19 cellular contexts compared by ENCODE assay signal in the genomic region with DNA sequence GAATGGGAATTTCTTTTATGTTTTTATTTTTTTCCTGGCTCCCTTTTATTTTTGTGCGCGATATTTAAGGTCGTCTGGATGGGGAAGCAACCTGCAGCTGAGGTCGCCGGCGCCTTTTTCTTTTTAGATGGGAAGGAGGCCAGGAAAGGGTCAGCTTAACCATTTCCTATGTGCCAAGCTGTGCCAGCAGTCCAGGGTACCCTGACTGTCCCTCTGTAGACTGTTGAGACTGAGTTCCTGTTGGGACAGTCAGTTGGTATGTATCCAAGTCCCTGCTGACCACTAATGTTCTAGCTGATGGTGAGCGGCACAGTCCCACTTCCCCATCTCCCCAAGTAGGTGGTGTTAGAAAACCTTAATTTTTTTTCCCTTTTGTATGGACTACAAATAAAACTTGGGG. TPM values are rescaled to one million over a fixed set of nuclear protein-coding genes. Genes with fewer than 3 reads are reported as not detected.
DNase-seq lines count a peak whose midpoint lies in the region; ATAC-seq, FAIRE-seq and TF ChIP-seq lines count a peak whose summit lies in the region.
"Had no signal": no experiment of that assay in that cellular context is flagged by ENCODE, and none has a peak within 500 bp of the region (broad histone marks: within the 10 kb centered on the region; RNA-seq: fewer than 3 reads in every experiment).

No MANE protein-coding gene starts in this region.

- no peak for FAIRE-seq in HepG2 (lab: Jason Lieb, UNC)
- FAIRE-seq: GM12878, K562 had no signal

- H3K27ac ChIP-seq in mammary epithelial cell (ENCODE audit: insufficient read depth, low read depth, low read length) (no peak overlapping the region), HepG2 (ENCODE audit: extremely low read length, insufficient read depth, low read length) (no peak overlapping the region)
- H3K27ac ChIP-seq: SJSA1 had no signal

- H3K9ac ChIP-seq in mammary epithelial cell (ENCODE audit: insufficient read depth, low read length) (no peak overlapping the region), HepG2 (ENCODE audit: insufficient read depth, low read depth, low read length) (no peak overlapping the region)

- H3K9me3 Mint-ChIP-seq in stimulated activated naive B cell treated with anti-CD40 and anti-IgM and Interleukin-4, amounts not matched to agents 10 μg/mL and 1 μg/mL and 100 μg/mL, for 72 hours = no peaks in the 10 kb centered on the region
- H3K9me3 Mint-ChIP-seq: CD8-positive, alpha-beta memory T cell had no signal

- H3K79me2 ChIP-seq in mammary epithelial cell (ENCODE audit: insufficient read depth, low read length) (peaks cover 100% of the 10 kb centered on the region), HepG2 (ENCODE audit: insufficient read depth, low read length) (peaks cover 95% of the 10 kb centered on the region)

- TF ChIP-seq RAD21 in HepG2 (CRISPR knock-in tag; IDR thresholded peaks at IDR 0.05) = no peak

- in situ Hi-C loops in mammary epithelial cell (cut with MboI; ENCODE audit: low sequenced_read_pairs in 2 of 2) = no loop called here
- in situ Hi-C loops in HepG2 (cut with HindIII; ENCODE audit: extremely low pct_ligation_motif_present, low pct_unique_long_range_greater_than_20kb) = no loop called here

- H3K4me3 ChIP-seq in mammary epithelial cell (replicated peaks in 1 of 3; ENCODE audit: insufficient read depth in 1 of 3, low read depth in 2 of 3, low read length in 3 of 3) (no peak overlapping the region), HepG2 (replicated peaks in 1 of 3; ENCODE audit: insufficient read depth in 1 of 3, low read depth in 2 of 3, low read length in 3 of 3) (no peak overlapping the region)
- H3K4me3 ChIP-seq: GM12878, K562, SJSA1 had no signal

- TF ChIP-seq EP300 in HepG2 (IDR thresholded peaks at IDR 0.05; ENCODE audit: low read depth in 2 of 2, low read length in 2 of 2) (no peak), HepG2 (CRISPR knock-in tag; IDR thresholded peaks at IDR 0.05; ENCODE audit: borderline replicate concordance) (no peak)

- H3K4me1 Mint-ChIP-seq in stimulated activated naive B cell treated with anti-CD40 and anti-IgM and Interleukin-4, amounts not matched to agents 10 μg/mL and 1 μg/mL and 100 μg/mL, for 72 hours = peaks cover 37 to 81% of the 10 kb centered on the region in 2 donors

- BruUV-seq in mammary epithelial cell (replicated peaks; lab: Mats Ljungman, UMichigan) (TSS peak; percentile 6), HepG2 (replicated peaks; lab: Mats Ljungman, UMichigan) (no TSS peak)

- H3K4me1 ChIP-seq in mammary epithelial cell (ENCODE audit: insufficient read depth, low read length) = no peaks in the 10 kb centered on the region
- H3K4me1 ChIP-seq in HepG2 (ENCODE audit: insufficient read depth, low read length) = peaks cover 18% of the 10 kb centered on the region

- H3K9me3 ChIP-seq in mammary epithelial cell (replicated peaks; ENCODE audit: insufficient read depth, low read length) = no peaks in the 10 kb centered on the region
- H3K9me3 ChIP-seq in HepG2 (ENCODE audit: low read length) = no peaks in the 10 kb centered on the region
- H3K9me3 ChIP-seq: SJSA1 had no signal

- TF ChIP-seq CTCF in mammary epithelial cell (conservative IDR thresholded peaks at IDR 0.05 in 1 of 2, IDR thresholded peaks at IDR 0.05 in 1 of 2; ENCODE audit: extremely low read depth in 1 of 2, insufficient read depth in 1 of 2, low read depth in 1 of 2, low read length in 2 of 2) (no peak), HepG2 (CRISPR knock-in tag; IDR thresholded peaks at IDR 0.05) (no peak)

- dilution Hi-C loops in mammary epithelial cell (cut with HindIII; ENCODE audit: low sequenced_read_pairs) = no loop called here

- POLR2A ChIA-PET in HepG2 (lab: Yijun Ruan, JAX) = interaction anchor here (1.2 to 2.8 kb wide), 2 partner anchors 11 to 34 kb away, joined by 3 to 19 read pairs; a partner anchor contains a TSS

- no peak overlapping the region for H3K4me3 Mint-ChIP-seq in stimulated activated naive B cell treated with anti-CD40 and anti-IgM and Interleukin-4, amounts not matched to agents 10 μg/mL and 1 μg/mL and 100 μg/mL, for 72 hours

- 86% methylated on average over 7 of the region's 7 CpGs for WGBS in mammary epithelial cell (ENCODE audit: low coverage, missing lambda C conversion rate)
- WGBS in HepG2 (ENCODE audit: low lambda C conversion rate) = 99% methylated on average over 6 of the region's 7 CpGs

- H4K20me1 ChIP-seq in mammary epithelial cell (ENCODE audit: insufficient read depth, low read length) (peaks cover 31% of the 10 kb centered on the region), HepG2 (ENCODE audit: insufficient read depth, low read length) (peaks cover 42% of the 10 kb centered on the region)

- ATAC-seq in Right ventricle myocardium inferior (peak; percentile 33), HepG2 (no peak), GM19452 (IDR thresholded peaks at IDR 0.05; ENCODE audit: unreplicated experiment) (no peak)
- no peak for ATAC-seq in stimulated activated naive B cell treated with anti-CD40 and anti-IgM and Interleukin-4, amounts not matched to agents 10 μg/mL and 1 μg/mL and 100 μg/mL, for 72 hours (replicated peaks)
- ATAC-seq: GM12878 had no signal

- H3K27me3 ChIP-seq in mammary epithelial cell (ENCODE audit: insufficient read depth, low read length) = no peaks in the 10 kb centered on the region
- no peaks in the 10 kb centered on the region for H3K27me3 ChIP-seq in HepG2 (ENCODE audit: control insufficient read depth in 1 of 2, insufficient read depth in 2 of 2, low read length in 2 of 2)
- H3K27me3 ChIP-seq: SJSA1 had no signal

- H3K27me3 Mint-ChIP-seq in stimulated activated naive B cell treated with anti-CD40 and anti-IgM and Interleukin-4, amounts not matched to agents 10 μg/mL and 1 μg/mL and 100 μg/mL, for 72 hours = no peaks in the 10 kb centered on the region

- intact Hi-C loops in Right ventricle myocardium inferior (cut with DNase I) (no loop called here), cardiac septum (cut with DNase I) (no loop called here), mammary epithelial cell (cut with micrococcal nuclease) (no loop called here), HepG2 (cut with micrococcal nuclease; ENCODE audit: unreplicated experiment) (no loop called here)

- H3K36me3 Mint-ChIP-seq in stimulated activated naive B cell treated with anti-CD40 and anti-IgM and Interleukin-4, amounts not matched to agents 10 μg/mL and 1 μg/mL and 100 μg/mL, for 72 hours = peaks cover 51 to 81% of the 10 kb centered on the region in 2 donors

- H3K4me2 ChIP-seq in mammary epithelial cell (ENCODE audit: insufficient read depth, low read depth, low read length) (no peak overlapping the region), HepG2 (ENCODE audit: low read depth, low read length) (no peak overlapping the region)

- CTCF ChIA-PET in mammary epithelial cell (lab: Charles Lee; ENCODE audit: low non-redundant PET) = no interaction called here
- CTCF ChIA-PET in HepG2 (lab: Yijun Ruan, JAX; ENCODE audit: low intra/inter-chr PET ratio, low total read pairs) = no interaction called here

- no peak; a peak in 1 of 4 replicates for TF ChIP-seq POLR2A in HepG2 (IDR thresholded peaks at IDR 0.05; ENCODE audit: insufficient read depth in 1 of 2, low read depth in 2 of 2, low read length in 2 of 2)

- H3K27ac Mint-ChIP-seq in stimulated activated naive B cell treated with anti-CD40 and anti-IgM and Interleukin-4, amounts not matched to agents 10 μg/mL and 1 μg/mL and 100 μg/mL, for 72 hours = peak overlapping the region; percentile 37

- DNase-seq in Right ventricle myocardium inferior (ENCODE audit: missing footprints) = no peak
- no peak for DNase-seq in cardiac septum (ENCODE audit: low spot score)
- DNase-seq in mammary epithelial cell = no peak
- DNase-seq in HepG2 (ENCODE audit: low spot score) = no peak
- DNase-seq in stimulated activated naive B cell treated with anti-CD40 and anti-IgM and Interleukin-4, amounts not matched to agents 10 μg/mL and 1 μg/mL and 100 μg/mL, for 72 hours = no peak
- DNase-seq in occipital lobe (lab: John Stamatoyannopoulos, UW) = no peak
- no peak for DNase-seq in NCI-H2227 (lab: John Stamatoyannopoulos, UW; ENCODE audit: unreplicated experiment)
- DNase-seq: C1 segment of cervical spinal cord, DMS53, EL, NCI-H1105 treated with DMSO at 0.1 percent for 48 hours, NCI-H187, NCI-H345, NCI-H526 had no signal

- H2AFZ ChIP-seq in mammary epithelial cell (ENCODE audit: low read depth, low read length) (no peak overlapping the region), HepG2 (ENCODE audit: low read length) (no peak overlapping the region)

- H3K36me3 ChIP-seq in mammary epithelial cell (ENCODE audit: insufficient read depth, low read length) (peaks cover 50% of the 10 kb centered on the region), HepG2 (replicated peaks in 1 of 2; ENCODE audit: control insufficient read depth in 1 of 2, insufficient read depth in 2 of 2, low read length in 2 of 2) (peaks cover 41 to 77% of the 10 kb centered on the region in 2 experiments)

RNA-seq across cellular contexts. Expression of a gene that starts 10.5 kb away (rescaled TPM):
- 30.1 TPM for total RNA-seq in Right ventricle myocardium inferior
- 35.2 TPM for total RNA-seq in cardiac septum
- 10 to 100 TPM; 20.0 to 79.3 TPM for total RNA-seq in mammary epithelial cell
- 31.2 TPM for polyA plus RNA-seq in mammary epithelial cell
- 81.0 TPM for polyA minus RNA-seq in mammary epithelial cell
- 41.7 and 44.1 TPM in 2 replicates for total RNA-seq in HepG2 (2016; rRNA removed; fragmentation: Illumina TruSeq; extraction: Trizol)
- total RNA-seq in HepG2 (2016; cell fraction: cytosol; rRNA removed; fragmentation: Illumina TruSeq; extraction: Trizol; ENCODE audit: low read depth) = 3.6 and 5.1 TPM in 2 replicates
- 41.2 and 46.1 TPM in 2 replicates for total RNA-seq in HepG2 (2016; cell fraction: insoluble cytoplasmic fraction; rRNA removed; fragmentation: Illumina TruSeq; extraction: Trizol)
- total RNA-seq in HepG2 (2016; cell fraction: membrane; rRNA removed; fragmentation: Illumina TruSeq; extraction: Trizol) = 17.8 and 17.9 TPM in 2 replicates
- total RNA-seq in HepG2 (2016; cell fraction: nucleus; rRNA removed; fragmentation: Illumina TruSeq; extraction: Trizol) = 58.5 and 66.2 TPM in 2 replicates
- 12.7 and 14.6 TPM in 2 replicates for polyA plus RNA-seq in HepG2 (2011; rRNA removed)
- polyA plus RNA-seq in HepG2 (2011; cell fraction: cytosol; rRNA removed) = 10.6 and 13.1 TPM in 2 replicates
- polyA plus RNA-seq in HepG2 (2011; cell fraction: nucleus; rRNA removed) = 44.2 and 47.6 TPM in 2 replicates
- polyA plus RNA-seq in HepG2 (2012) = 18.2 and 26.9 TPM in 2 replicates
- 4.8 and 5.7 TPM in 2 replicates for polyA plus RNA-seq in HepG2 (2016; cell fraction: cytosol; fragmentation: Illumina TruSeq; extraction: Trizol; ENCODE audit: low read depth)
- 50.7 and 56.3 TPM in 2 replicates for polyA plus RNA-seq in HepG2 (2016; cell fraction: insoluble cytoplasmic fraction; fragmentation: Illumina TruSeq; extraction: Trizol; ENCODE audit: low read depth)
- polyA plus RNA-seq in HepG2 (2016; cell fraction: membrane; fragmentation: Illumina TruSeq; extraction: Trizol; ENCODE audit: low read depth) = 15.9 and 16.6 TPM in 2 replicates
- 64.3 and 68.1 TPM in 2 replicates for polyA plus RNA-seq in HepG2 (2016; cell fraction: nucleus; fragmentation: Illumina TruSeq; extraction: Trizol; ENCODE audit: insufficient read depth, low read depth)
- polyA minus RNA-seq in HepG2 (2011; rRNA and poly(A)+ RNA removed; ENCODE audit: low replicate concordance) = 59.6 and 85.3 TPM in 2 replicates
- 14.9 and 22.7 TPM in 2 replicates for polyA minus RNA-seq in HepG2 (2011; cell fraction: cytosol; rRNA and poly(A)+ RNA removed)
- polyA minus RNA-seq in HepG2 (2011; cell fraction: nucleus; rRNA and poly(A)+ RNA removed) = 52.8 and 54.8 TPM in 2 replicates
- 31.8 TPM for total RNA-seq in occipital lobe

RNA-seq across cellular contexts. Expression of a gene that starts 11.6 kb away (rescaled TPM):
- total RNA-seq in Right ventricle myocardium inferior = 72.1 TPM
- 60.1 TPM for total RNA-seq in cardiac septum
- 100 to 1,000 TPM in 1 of 2 donors, 10 to 100 TPM in 1; 65.2 to 117 TPM for total RNA-seq in mammary epithelial cell
- polyA plus RNA-seq in mammary epithelial cell = 181 TPM
- polyA minus RNA-seq in mammary epithelial cell = 133 TPM
- total RNA-seq in HepG2 (2016; rRNA removed; fragmentation: Illumina TruSeq; extraction: Trizol) = 136 and 138 TPM in 2 replicates
- total RNA-seq in HepG2 (2016; cell fraction: cytosol; rRNA removed; fragmentation: Illumina TruSeq; extraction: Trizol; ENCODE audit: low read depth) = 72.4 and 85.4 TPM in 2 replicates
- 137 and 138 TPM in 2 replicates for total RNA-seq in HepG2 (2016; cell fraction: insoluble cytoplasmic fraction; rRNA removed; fragmentation: Illumina TruSeq; extraction: Trizol)
- total RNA-seq in HepG2 (2016; cell fraction: membrane; rRNA removed; fragmentation: Illumina TruSeq; extraction: Trizol) = 57.5 and 58.8 TPM in 2 replicates
- total RNA-seq in HepG2 (2016; cell fraction: nucleus; rRNA removed; fragmentation: Illumina TruSeq; extraction: Trizol) = 101 and 109 TPM in 2 replicates
- 123 and 126 TPM in 2 replicates for polyA plus RNA-seq in HepG2 (2011; rRNA removed)
- polyA plus RNA-seq in HepG2 (2011; cell fraction: cytosol; rRNA removed) = 150 and 151 TPM in 2 replicates
- 83.4 and 84.4 TPM in 2 replicates for polyA plus RNA-seq in HepG2 (2011; cell fraction: nucleus; rRNA removed)
- 117 and 122 TPM in 2 replicates for polyA plus RNA-seq in HepG2 (2012)
- 29.4 and 30.6 TPM in 2 replicates for polyA plus RNA-seq in HepG2 (2016; cell fraction: cytosol; fragmentation: Illumina TruSeq; extraction: Trizol; ENCODE audit: low read depth)
- polyA plus RNA-seq in HepG2 (2016; cell fraction: insoluble cytoplasmic fraction; fragmentation: Illumina TruSeq; extraction: Trizol; ENCODE audit: low read depth) = 149 and 157 TPM in 2 replicates
- 38.1 and 38.5 TPM in 2 replicates for polyA plus RNA-seq in HepG2 (2016; cell fraction: membrane; fragmentation: Illumina TruSeq; extraction: Trizol; ENCODE audit: low read depth)
- 115 and 116 TPM in 2 replicates for polyA plus RNA-seq in HepG2 (2016; cell fraction: nucleus; fragmentation: Illumina TruSeq; extraction: Trizol; ENCODE audit: insufficient read depth, low read depth)
- 104 and 196 TPM in 2 replicates for polyA minus RNA-seq in HepG2 (2011; rRNA and poly(A)+ RNA removed; ENCODE audit: low replicate concordance)
- 40.8 and 41.0 TPM in 2 replicates for polyA minus RNA-seq in HepG2 (2011; cell fraction: cytosol; rRNA and poly(A)+ RNA removed)
- 136 and 154 TPM in 2 replicates for polyA minus RNA-seq in HepG2 (2011; cell fraction: nucleus; rRNA and poly(A)+ RNA removed)
- total RNA-seq in occipital lobe = 133 TPM

RNA-seq across cellular contexts. Expression of a gene that starts 33.9 kb away (rescaled TPM):
- 23.5 TPM for total RNA-seq in Right ventricle myocardium inferior
- total RNA-seq in cardiac septum = 21.9 TPM
- 10 to 100 TPM; 21.3 to 31.2 TPM for total RNA-seq in mammary epithelial cell
- polyA plus RNA-seq in mammary epithelial cell = 21.7 TPM
- polyA minus RNA-seq in mammary epithelial cell = 29.4 TPM
- 34.2 and 44.6 TPM in 2 replicates for total RNA-seq in HepG2 (2016; rRNA removed; fragmentation: Illumina TruSeq; extraction: Trizol)
- 77.8 and 78.2 TPM in 2 replicates for total RNA-seq in HepG2 (2016; cell fraction: cytosol; rRNA removed; fragmentation: Illumina TruSeq; extraction: Trizol; ENCODE audit: low read depth)
- total RNA-seq in HepG2 (2016; cell fraction: insoluble cytoplasmic fraction; rRNA removed; fragmentation: Illumina TruSeq; extraction: Trizol) = 30.0 and 48.1 TPM in 2 replicates
- 36.9 and 40.8 TPM in 2 replicates for total RNA-seq in HepG2 (2016; cell fraction: membrane; rRNA removed; fragmentation: Illumina TruSeq; extraction: Trizol)
- total RNA-seq in HepG2 (2016; cell fraction: nucleus; rRNA removed; fragmentation: Illumina TruSeq; extraction: Trizol) = 27.8 and 35.6 TPM in 2 replicates
- 25.4 and 34.7 TPM in 2 replicates for polyA plus RNA-seq in HepG2 (2011; rRNA removed)
- 23.5 and 37.2 TPM in 2 replicates for polyA plus RNA-seq in HepG2 (2011; cell fraction: cytosol; rRNA removed)
- 127 and 131 TPM in 2 replicates for polyA plus RNA-seq in HepG2 (2011; cell fraction: nucleus; rRNA removed)
- 31.4 and 37.9 TPM in 2 replicates for polyA plus RNA-seq in HepG2 (2012)
- polyA plus RNA-seq in HepG2 (2016; cell fraction: cytosol; fragmentation: Illumina TruSeq; extraction: Trizol; ENCODE audit: low read depth) = 6.4 and 6.8 TPM in 2 replicates
- 36.6 and 42.6 TPM in 2 replicates for polyA plus RNA-seq in HepG2 (2016; cell fraction: insoluble cytoplasmic fraction; fragmentation: Illumina TruSeq; extraction: Trizol; ENCODE audit: low read depth)
- 6.0 and 8.2 TPM in 2 replicates for polyA plus RNA-seq in HepG2 (2016; cell fraction: membrane; fragmentation: Illumina TruSeq; extraction: Trizol; ENCODE audit: low read depth)
- 64.5 and 64.9 TPM in 2 replicates for polyA plus RNA-seq in HepG2 (2016; cell fraction: nucleus; fragmentation: Illumina TruSeq; extraction: Trizol; ENCODE audit: insufficient read depth, low read depth)
- 31.8 and 31.9 TPM in 2 replicates for polyA minus RNA-seq in HepG2 (2011; rRNA and poly(A)+ RNA removed; ENCODE audit: low replicate concordance)
- 18.1 and 21.5 TPM in 2 replicates for polyA minus RNA-seq in HepG2 (2011; cell fraction: cytosol; rRNA and poly(A)+ RNA removed)
- 21.1 and 29.0 TPM in 2 replicates for polyA minus RNA-seq in HepG2 (2011; cell fraction: nucleus; rRNA and poly(A)+ RNA removed)
- 22.0 TPM for total RNA-seq in occipital lobe

RNA-seq across cellular contexts. Expression of a gene that starts 34.1 kb away (rescaled TPM):
- 0.27 TPM for total RNA-seq in Right ventricle myocardium inferior
- 0.43 TPM for total RNA-seq in cardiac septum
- under 1 TPM; 0.31 to 0.83 TPM for total RNA-seq in mammary epithelial cell
- 0.22 TPM for polyA plus RNA-seq in mammary epithelial cell
- not detected for polyA minus RNA-seq in mammary epithelial cell
- total RNA-seq in HepG2 (2016; rRNA removed; fragmentation: Illumina TruSeq; extraction: Trizol) = 0.17 and 0.42 TPM in 2 replicates
- total RNA-seq in HepG2 (2016; cell fraction: cytosol; rRNA removed; fragmentation: Illumina TruSeq; extraction: Trizol; ENCODE audit: low read depth) = 0.10 and 0.18 TPM in 2 replicates
- 0.27 and 0.41 TPM in 2 replicates for total RNA-seq in HepG2 (2016; cell fraction: insoluble cytoplasmic fraction; rRNA removed; fragmentation: Illumina TruSeq; extraction: Trizol)
- total RNA-seq in HepG2 (2016; cell fraction: membrane; rRNA removed; fragmentation: Illumina TruSeq; extraction: Trizol) = 0.46 and 0.48 TPM in 2 replicates
- total RNA-seq in HepG2 (2016; cell fraction: nucleus; rRNA removed; fragmentation: Illumina TruSeq; extraction: Trizol) = 0.66 and 0.78 TPM in 2 replicates
- polyA plus RNA-seq in HepG2 (2011; rRNA removed) = 0.05 and 0.09 TPM in 2 replicates
- 0.04 and 0.05 TPM in 2 replicates for polyA plus RNA-seq in HepG2 (2011; cell fraction: cytosol; rRNA removed)
- 0.17 and 0.29 TPM in 2 replicates for polyA plus RNA-seq in HepG2 (2011; cell fraction: nucleus; rRNA removed)
- polyA plus RNA-seq in HepG2 (2012) = 0.20 and 0.21 TPM in 2 replicates
- not detected in 2 replicates for polyA plus RNA-seq in HepG2 (2016; cell fraction: cytosol; fragmentation: Illumina TruSeq; extraction: Trizol; ENCODE audit: low read depth)
- polyA plus RNA-seq in HepG2 (2016; cell fraction: insoluble cytoplasmic fraction; fragmentation: Illumina TruSeq; extraction: Trizol; ENCODE audit: low read depth) = 0.15 and 0.29 TPM in 2 replicates
- 0.06 and 0.10 TPM in 2 replicates for polyA plus RNA-seq in HepG2 (2016; cell fraction: membrane; fragmentation: Illumina TruSeq; extraction: Trizol; ENCODE audit: low read depth)
- polyA plus RNA-seq in HepG2 (2016; cell fraction: nucleus; fragmentation: Illumina TruSeq; extraction: Trizol; ENCODE audit: insufficient read depth, low read depth) = 0.15 TPM in 1 of 2 replicates, not detected in the other
- 0.22 and 0.23 TPM in 2 replicates for polyA minus RNA-seq in HepG2 (2011; rRNA and poly(A)+ RNA removed; ENCODE audit: low replicate concordance)
- polyA minus RNA-seq in HepG2 (2011; cell fraction: cytosol; rRNA and poly(A)+ RNA removed) = not detected in 2 replicates
- 0.37 and 0.64 TPM in 2 replicates for polyA minus RNA-seq in HepG2 (2011; cell fraction: nucleus; rRNA and poly(A)+ RNA removed)
- 0.62 TPM for total RNA-seq in occipital lobe
- polyA plus RNA-seq: CD8-positive, alpha-beta memory T cell had no signal

RNA-seq across cellular contexts. Expression of a gene that starts 50.8 kb away (rescaled TPM):
- total RNA-seq in Right ventricle myocardium inferior (14.0 TPM), cardiac septum (11.1 TPM), mammary epithelial cell (10 to 100 TPM; 12.2 to 15.3 TPM), HepG2 (2016; rRNA removed; fragmentation: Illumina TruSeq; extraction: Trizol) (25.6 and 25.8 TPM in 2 replicates), occipital lobe (94.5 TPM)
- polyA plus RNA-seq in mammary epithelial cell (21.8 TPM), HepG2 (2011; rRNA removed) (32.4 and 33.5 TPM in 2 replicates)
- 8.7 TPM for polyA minus RNA-seq in mammary epithelial cell
- 11.1 and 13.0 TPM in 2 replicates for total RNA-seq in HepG2 (2016; cell fraction: cytosol; rRNA removed; fragmentation: Illumina TruSeq; extraction: Trizol; ENCODE audit: low read depth)
- 24.9 and 27.1 TPM in 2 replicates for total RNA-seq in HepG2 (2016; cell fraction: insoluble cytoplasmic fraction; rRNA removed; fragmentation: Illumina TruSeq; extraction: Trizol)
- 16.5 and 17.7 TPM in 2 replicates for total RNA-seq in HepG2 (2016; cell fraction: membrane; rRNA removed; fragmentation: Illumina TruSeq; extraction: Trizol)
- total RNA-seq in HepG2 (2016; cell fraction: nucleus; rRNA removed; fragmentation: Illumina TruSeq; extraction: Trizol) = 21.3 and 26.1 TPM in 2 replicates
- 19.2 and 24.1 TPM in 2 replicates for polyA plus RNA-seq in HepG2 (2011; cell fraction: cytosol; rRNA removed)
- polyA plus RNA-seq in HepG2 (2011; cell fraction: nucleus; rRNA removed) = 51.7 and 54.9 TPM in 2 replicates
- polyA plus RNA-seq in HepG2 (2012) = 18.3 and 24.4 TPM in 2 replicates
- polyA plus RNA-seq in HepG2 (2016; cell fraction: cytosol; fragmentation: Illumina TruSeq; extraction: Trizol; ENCODE audit: low read depth) = 4.8 and 5.2 TPM in 2 replicates
- polyA plus RNA-seq in HepG2 (2016; cell fraction: insoluble cytoplasmic fraction; fragmentation: Illumina TruSeq; extraction: Trizol; ENCODE audit: low read depth) = 28.7 and 29.9 TPM in 2 replicates
- 7.3 and 10.0 TPM in 2 replicates for polyA plus RNA-seq in HepG2 (2016; cell fraction: membrane; fragmentation: Illumina TruSeq; extraction: Trizol; ENCODE audit: low read depth)
- polyA plus RNA-seq in HepG2 (2016; cell fraction: nucleus; fragmentation: Illumina TruSeq; extraction: Trizol; ENCODE audit: insufficient read depth, low read depth) = 43.3 and 48.3 TPM in 2 replicates
- polyA minus RNA-seq in HepG2 (2011; rRNA and poly(A)+ RNA removed; ENCODE audit: low replicate concordance) = 19.7 and 31.4 TPM in 2 replicates
- polyA minus RNA-seq in HepG2 (2011; cell fraction: cytosol; rRNA and poly(A)+ RNA removed) = 7.9 and 9.7 TPM in 2 replicates
- polyA minus RNA-seq in HepG2 (2011; cell fraction: nucleus; rRNA and poly(A)+ RNA removed) = 39.4 and 40.9 TPM in 2 replicates
